Comparison of ENCODE assay signal across 18 cellular contexts in genomic region chr20:2762578-2763131, GRCh38.
DNase-seq lines count a peak whose midpoint lies in the region; ATAC-seq and TF ChIP-seq lines count a peak whose summit lies in the region.
"Had no signal": no experiment of that assay in that cellular context is flagged by ENCODE, and none has a peak within 500 bp of the region (broad histone marks: within the 10 kb centered on the region; RNA-seq: fewer than 3 reads in every experiment).

No MANE protein-coding gene starts in this region.

- in situ Hi-C loops in brain microvascular endothelial cell (cut with HindIII; ENCODE audit: low pct_ligation_motif_present, low sequenced_read_pairs) = no loop called here

- CTCF ChIA-PET in activated naive CD4-positive, alpha-beta T cell treated with anti-CD3 and anti-CD28 coated beads, Interleukin-2, amount 10 ng/mL, durations not matched to agents 7 days and 5 days (lab: Charles Lee) = interaction anchor here (1.1 to 2.0 kb wide), 2 partner anchors 10 to 74 kb away, joined by 3 to 8 read pairs; no protein-coding TSS in a partner anchor

- no peak for TF ChIP-seq CTCF in brain microvascular endothelial cell (IDR thresholded peaks at IDR 0.05; ENCODE audit: low read depth, low read length, missing control alignments)

- no peaks in the 10 kb centered on the region for H3K36me3 ChIP-seq in brain microvascular endothelial cell (replicated peaks)

- DNase-seq in NCI-H748 (lab: John Stamatoyannopoulos, UW; ENCODE audit: unreplicated experiment) = peak; percentile 41
- DNase-seq in NCI-H748 treated with DMSO at 0.1 percent for 48 hours (lab: John Stamatoyannopoulos, UW) = no peak
- DNase-seq in NCI-H146 treated with DMSO at 0.1 percent for 48 hours (lab: John Stamatoyannopoulos, UW; ENCODE audit: unreplicated experiment) = peak; percentile 86
- peak; percentile 39 for DNase-seq in RPMI8226
- peak; percentile 24 for DNase-seq in putamen (ENCODE audit: low spot score)
- DNase-seq in activated naive CD4-positive, alpha-beta T cell treated with anti-CD3 and anti-CD28 coated beads, Interleukin-2, amount 10 ng/mL, durations not matched to agents 7 days and 5 days = no peak
- DNase-seq in brain microvascular endothelial cell = no peak
- DNase-seq: CD4-positive, alpha-beta T cell; GF-D8; GOT3; MM.1S; NCI-H1092 treated with DMSO at 0.1 percent for 48 hours; NCI-H1930; NCI-H2227 treated with DMSO at 0.1 percent for 48 hours; NCI-H524 treated with DMSO at 0.1 percent for 48 hours; Right ventricle myocardium superior had no signal

- H3K4me1 Mint-ChIP-seq in activated naive CD4-positive, alpha-beta T cell treated with anti-CD3 and anti-CD28 coated beads, Interleukin-2, amount 10 ng/mL, durations not matched to agents 7 days and 5 days = no peaks in the 10 kb centered on the region

- no peak overlapping the region for H3K27ac ChIP-seq in brain microvascular endothelial cell
- H3K27ac ChIP-seq: SK-N-MC had no signal

- no peak overlapping the region for H3K4me3 Mint-ChIP-seq in activated naive CD4-positive, alpha-beta T cell treated with anti-CD3 and anti-CD28 coated beads, Interleukin-2, amount 10 ng/mL, durations not matched to agents 7 days and 5 days
- H3K4me3 Mint-ChIP-seq: CD4-positive, alpha-beta T cell had no signal

- peaks cover 55% of the 10 kb centered on the region for H3K27me3 Mint-ChIP-seq in activated naive CD4-positive, alpha-beta T cell treated with anti-CD3 and anti-CD28 coated beads, Interleukin-2, amount 10 ng/mL, durations not matched to agents 7 days and 5 days

- no peak overlapping the region for H3K27ac Mint-ChIP-seq in activated naive CD4-positive, alpha-beta T cell treated with anti-CD3 and anti-CD28 coated beads, Interleukin-2, amount 10 ng/mL, durations not matched to agents 7 days and 5 days
- H3K27ac Mint-ChIP-seq: CD4-positive, alpha-beta T cell had no signal

- H3K36me3 Mint-ChIP-seq in activated naive CD4-positive, alpha-beta T cell treated with anti-CD3 and anti-CD28 coated beads, Interleukin-2, amount 10 ng/mL, durations not matched to agents 7 days and 5 days = no peaks in the 10 kb centered on the region

- H3K4me3 ChIP-seq in brain microvascular endothelial cell (ENCODE audit: low read depth, low read length) = no peak overlapping the region
- H3K4me3 ChIP-seq: SK-N-MC had no signal

- H3K9me3 Mint-ChIP-seq in activated naive CD4-positive, alpha-beta T cell treated with anti-CD3 and anti-CD28 coated beads, Interleukin-2, amount 10 ng/mL, durations not matched to agents 7 days and 5 days = no peaks in the 10 kb centered on the region
- H3K9me3 Mint-ChIP-seq: CD4-positive, alpha-beta T cell had no signal

- ATAC-seq in GM18873 (IDR thresholded peaks at IDR 0.05; ENCODE audit: low FRiP score, unreplicated experiment) = no peak

- no peaks in the 10 kb centered on the region for H3K27me3 ChIP-seq in brain microvascular endothelial cell (replicated peaks)

Comparison
In these comparisons a context has a peak if more than half of its experiments do, and no peak if none do; other contexts are left out.
1. DNase-seq: peak in NCI-H748 (single experiment), NCI-H146 treated with DMSO at 0.1 percent for 48 hours (single experiment), RPMI8226 (single experiment) and putamen (single experiment); none in NCI-H748 treated with DMSO at 0.1 percent for 48 hours (single experiment), activated naive CD4-positive, alpha-beta T cell treated with anti-CD3 and anti-CD28 coated beads, Interleukin-2, amount 10 ng/mL, durations not matched to agents 7 days and 5 days (single experiment) and brain microvascular endothelial cell (single experiment).